ENCODE assay signal across 1 cellular context in the genomic region with DNA sequence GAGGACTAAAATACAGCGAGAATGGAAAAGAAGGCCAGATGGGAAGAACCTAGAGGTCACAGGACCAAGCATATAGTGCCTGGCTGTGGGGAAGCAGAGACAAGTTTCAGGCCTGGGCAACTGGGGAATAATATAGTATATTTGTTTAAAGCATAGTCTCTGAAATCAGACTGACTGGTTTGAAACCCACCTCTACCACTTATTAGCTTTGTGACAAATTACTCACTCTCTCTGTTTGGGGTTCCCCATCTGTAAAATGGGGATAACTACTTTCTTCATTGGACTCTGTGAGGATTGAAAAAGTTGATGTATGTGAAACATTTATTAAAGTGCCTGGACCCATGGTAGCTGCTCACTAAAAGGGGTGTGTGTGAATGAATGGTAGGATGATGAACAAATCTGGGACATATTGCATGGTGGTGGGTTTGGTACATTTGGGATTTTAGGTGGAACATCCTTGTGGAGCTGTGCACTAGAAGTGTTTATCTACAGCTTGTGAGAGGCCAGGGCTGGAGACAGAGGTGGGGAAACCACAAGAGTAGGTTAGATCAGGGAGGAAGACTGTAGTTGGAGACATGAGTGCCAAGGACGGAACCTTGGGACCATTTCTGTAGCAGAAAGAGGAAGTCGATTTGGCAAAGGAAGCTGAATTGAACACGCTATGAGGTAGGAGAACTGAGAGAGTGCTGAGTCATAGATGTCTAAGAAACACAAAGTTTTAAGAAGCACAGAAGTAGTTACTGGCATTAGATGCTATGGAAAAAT.
TF ChIP-seq lines count a peak whose summit lies in the region.

No MANE protein-coding gene starts in this region.

TF ChIP-seq in GM12878, 131 proteins besides CTCF, POLR2A, EP300 and RAD21 (continued from another document):
- TF ChIP-seq, protein P1, sequence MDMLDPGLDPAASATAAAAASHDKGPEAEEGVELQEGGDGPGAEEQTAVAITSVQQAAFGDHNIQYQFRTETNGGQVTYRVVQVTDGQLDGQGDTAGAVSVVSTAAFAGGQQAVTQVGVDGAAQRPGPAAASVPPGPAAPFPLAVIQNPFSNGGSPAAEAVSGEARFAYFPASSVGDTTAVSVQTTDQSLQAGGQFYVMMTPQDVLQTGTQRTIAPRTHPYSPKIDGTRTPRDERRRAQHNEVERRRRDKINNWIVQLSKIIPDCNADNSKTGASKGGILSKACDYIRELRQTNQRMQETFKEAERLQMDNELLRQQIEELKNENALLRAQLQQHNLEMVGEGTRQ (IDR thresholded peaks at IDR 0.05; ENCODE audit: borderline replicate concordance, low read depth, low read length), result no peak
- TF ChIP-seq KLF5 (IDR thresholded peaks at IDR 0.05; ENCODE audit: partially characterized antibody) (no peak), FOXM1 (IDR thresholded peaks at IDR 0.05; ENCODE audit: low read depth, low read length) (peak; percentile 53; the same call in 1 of the 2 replicates), STAT3 (IDR thresholded peaks at IDR 0.05; ENCODE audit: low read depth, low read length) (peak; percentile 64; the same call in 1 of the 2 replicates), BHLHE40 (IDR thresholded peaks at IDR 0.05; ENCODE audit: borderline replicate concordance in 1 of 2, low read depth in 2 of 2, low read length in 1 of 2) (peak in 1 of 2 experiments; percentile 14; a peak in 1 of 4 replicates), RCOR1 (conservative IDR thresholded peaks at IDR 0.05; ENCODE audit: low read depth, low read length) (no peak), CBX5 (IDR thresholded peaks at IDR 0.05; ENCODE audit: low read depth) (peak; percentile 78; the same call in 1 of the 2 replicates), SIN3A (IDR thresholded peaks at IDR 0.05; ENCODE audit: low read depth, low read length) (no peak), NR2C2 (IDR thresholded peaks at IDR 0.05; ENCODE audit: borderline replicate concordance, control insufficient read depth, insufficient read length, low read depth) (no peak), NR2C1 (IDR thresholded peaks at IDR 0.05) (no peak), TCF3 (IDR thresholded peaks at IDR 0.05; ENCODE audit: borderline replicate concordance, insufficient read depth, low read depth, low read length) (no peak), CBFB (IDR thresholded peaks at IDR 0.05; ENCODE audit: low read depth) (peak; percentile 69; the same call in 1 of the 2 replicates), ZNF274 (IDR thresholded peaks at IDR 0.05; ENCODE audit: insufficient read depth, insufficient read length) (no peak), CEBPB (IDR thresholded peaks at IDR 0.05; ENCODE audit: borderline replicate concordance in 1 of 2, low read depth in 2 of 2, low read length in 2 of 2) (no peak), NFYA (IDR thresholded peaks at IDR 0.05; ENCODE audit: borderline replicate concordance, low read depth, low read length) (no peak), STAT1 (conservative IDR thresholded peaks at IDR 0.05) (no peak)
- TF ChIP-seq, protein P2, sequence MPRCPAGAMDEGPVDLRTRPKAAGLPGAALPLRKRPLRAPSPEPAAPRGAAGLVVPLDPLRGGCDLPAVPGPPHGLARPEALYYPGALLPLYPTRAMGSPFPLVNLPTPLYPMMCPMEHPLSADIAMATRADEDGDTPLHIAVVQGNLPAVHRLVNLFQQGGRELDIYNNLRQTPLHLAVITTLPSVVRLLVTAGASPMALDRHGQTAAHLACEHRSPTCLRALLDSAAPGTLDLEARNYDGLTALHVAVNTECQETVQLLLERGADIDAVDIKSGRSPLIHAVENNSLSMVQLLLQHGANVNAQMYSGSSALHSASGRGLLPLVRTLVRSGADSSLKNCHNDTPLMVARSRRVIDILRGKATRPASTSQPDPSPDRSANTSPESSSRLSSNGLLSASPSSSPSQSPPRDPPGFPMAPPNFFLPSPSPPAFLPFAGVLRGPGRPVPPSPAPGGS (IDR thresholded peaks at IDR 0.05; ENCODE audit: borderline replicate concordance, insufficient read depth, low read depth, low read length, poor library complexity, severe bottlenecking), result peak; percentile 2
- TF ChIP-seq, protein P3, sequence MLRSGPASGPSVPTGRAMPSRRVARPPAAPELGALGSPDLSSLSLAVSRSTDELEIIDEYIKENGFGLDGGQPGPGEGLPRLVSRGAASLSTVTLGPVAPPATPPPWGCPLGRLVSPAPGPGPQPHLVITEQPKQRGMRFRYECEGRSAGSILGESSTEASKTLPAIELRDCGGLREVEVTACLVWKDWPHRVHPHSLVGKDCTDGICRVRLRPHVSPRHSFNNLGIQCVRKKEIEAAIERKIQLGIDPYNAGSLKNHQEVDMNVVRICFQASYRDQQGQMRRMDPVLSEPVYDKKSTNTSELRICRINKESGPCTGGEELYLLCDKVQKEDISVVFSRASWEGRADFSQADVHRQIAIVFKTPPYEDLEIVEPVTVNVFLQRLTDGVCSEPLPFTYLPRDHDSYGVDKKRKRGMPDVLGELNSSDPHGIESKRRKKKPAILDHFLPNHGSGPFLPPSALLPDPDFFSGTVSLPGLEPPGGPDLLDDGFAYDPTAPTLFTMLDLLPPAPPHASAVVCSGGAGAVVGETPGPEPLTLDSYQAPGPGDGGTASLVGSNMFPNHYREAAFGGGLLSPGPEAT (IDR thresholded peaks at IDR 0.05; ENCODE audit: low read depth), result peak; percentile 78
- TF ChIP-seq, protein P4, sequence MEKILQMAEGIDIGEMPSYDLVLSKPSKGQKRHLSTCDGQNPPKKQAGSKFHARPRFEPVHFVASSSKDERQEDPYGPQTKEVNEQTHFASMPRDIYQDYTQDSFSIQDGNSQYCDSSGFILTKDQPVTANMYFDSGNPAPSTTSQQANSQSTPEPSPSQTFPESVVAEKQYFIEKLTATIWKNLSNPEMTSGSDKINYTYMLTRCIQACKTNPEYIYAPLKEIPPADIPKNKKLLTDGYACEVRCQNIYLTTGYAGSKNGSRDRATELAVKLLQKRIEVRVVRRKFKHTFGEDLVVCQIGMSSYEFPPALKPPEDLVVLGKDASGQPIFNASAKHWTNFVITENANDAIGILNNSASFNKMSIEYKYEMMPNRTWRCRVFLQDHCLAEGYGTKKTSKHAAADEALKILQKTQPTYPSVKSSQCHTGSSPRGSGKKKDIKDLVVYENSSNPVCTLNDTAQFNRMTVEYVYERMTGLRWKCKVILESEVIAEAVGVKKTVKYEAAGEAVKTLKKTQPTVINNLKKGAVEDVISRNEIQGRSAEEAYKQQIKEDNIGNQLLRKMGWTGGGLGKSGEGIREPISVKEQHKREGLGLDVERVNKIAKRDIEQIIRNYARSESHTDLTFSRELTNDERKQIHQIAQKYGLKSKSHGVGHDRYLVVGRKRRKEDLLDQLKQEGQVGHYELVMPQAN (conservative IDR thresholded peaks at IDR 0.05), result no peak
